1 cellular context compared by ENCODE assay signal in genomic region chr2:38740851-38741541, GRCh38.
TF ChIP-seq lines count a peak whose summit lies in the region.

No MANE protein-coding gene starts in this region.

TF ChIP-seq in HepG2, 621 proteins besides CTCF, POLR2A, EP300 and RAD21 (continued from another document):
- TF ChIP-seq HNF1B (CRISPR knock-in tag; IDR thresholded peaks at IDR 0.05) (no peak), WIZ (CRISPR knock-in tag; IDR thresholded peaks at IDR 0.05) (no peak), ASH2L (IDR thresholded peaks at IDR 0.05; ENCODE audit: insufficient read length, low read depth, low read length) (no peak), GATAD1 (CRISPR knock-in tag; IDR thresholded peaks at IDR 0.05) (no peak), ZNF496 (CRISPR knock-in tag; IDR thresholded peaks at IDR 0.05; ENCODE audit: insufficient replicate concordance) (no peak), HMGXB3 (CRISPR knock-in tag; IDR thresholded peaks at IDR 0.05; ENCODE audit: borderline replicate concordance) (no peak), ZBTB44 (CRISPR knock-in tag; IDR thresholded peaks at IDR 0.05) (no peak), ZNF362 (CRISPR knock-in tag; IDR thresholded peaks at IDR 0.05; ENCODE audit: borderline replicate concordance) (peak; percentile 94), ZNF746 (CRISPR knock-in tag; IDR thresholded peaks at IDR 0.05) (no peak), AHDC1 (CRISPR knock-in tag; IDR thresholded peaks at IDR 0.05; ENCODE audit: borderline replicate concordance) (no peak), NFYB (CRISPR knock-in tag; IDR thresholded peaks at IDR 0.05) (no peak), SALL1 (CRISPR knock-in tag; IDR thresholded peaks at IDR 0.05) (0 out of 2 replicates have a peak, but pooled peaks have one; percentile 27), PHF21A (CRISPR knock-in tag; IDR thresholded peaks at IDR 0.05) (0 out of 2 replicates have a peak, but pooled peaks have one; percentile 23), HOXA9 (CRISPR knock-in tag; IDR thresholded peaks at IDR 0.05; ENCODE audit: borderline replicate concordance) (no peak), ZNF615 (CRISPR knock-in tag; IDR thresholded peaks at IDR 0.05; ENCODE audit: borderline replicate concordance) (no peak), ZNF775 (CRISPR knock-in tag; IDR thresholded peaks at IDR 0.05; ENCODE audit: borderline replicate concordance) (no peak), ZNF784 (CRISPR knock-in tag; IDR thresholded peaks at IDR 0.05; ENCODE audit: borderline replicate concordance) (no peak), CCAR2 (optimal IDR thresholded peaks at IDR 0.05; ENCODE audit: low read depth, low read length) (no peak), HNRNPK (IDR thresholded peaks at IDR 0.05; ENCODE audit: low read depth, low read length, poor library complexity, severe bottlenecking) (no peak), GATAD2A (CRISPR knock-in tag; IDR thresholded peaks at IDR 0.05) (0 out of 2 replicates have a peak, but pooled peaks have one; percentile 25), ZNF234 (CRISPR knock-in tag; conservative IDR thresholded peaks at IDR 0.05) (no peak), HOMEZ (CRISPR knock-in tag; IDR thresholded peaks at IDR 0.05; ENCODE audit: low read depth) (no peak), GATA4 (IDR thresholded peaks at IDR 0.05; ENCODE audit: borderline replicate concordance, low read depth) (no peak), THRA (CRISPR knock-in tag; IDR thresholded peaks at IDR 0.05; ENCODE audit: borderline replicate concordance) (no peak)
